9 cellular contexts compared by ENCODE assay signal in the genomic region with DNA sequence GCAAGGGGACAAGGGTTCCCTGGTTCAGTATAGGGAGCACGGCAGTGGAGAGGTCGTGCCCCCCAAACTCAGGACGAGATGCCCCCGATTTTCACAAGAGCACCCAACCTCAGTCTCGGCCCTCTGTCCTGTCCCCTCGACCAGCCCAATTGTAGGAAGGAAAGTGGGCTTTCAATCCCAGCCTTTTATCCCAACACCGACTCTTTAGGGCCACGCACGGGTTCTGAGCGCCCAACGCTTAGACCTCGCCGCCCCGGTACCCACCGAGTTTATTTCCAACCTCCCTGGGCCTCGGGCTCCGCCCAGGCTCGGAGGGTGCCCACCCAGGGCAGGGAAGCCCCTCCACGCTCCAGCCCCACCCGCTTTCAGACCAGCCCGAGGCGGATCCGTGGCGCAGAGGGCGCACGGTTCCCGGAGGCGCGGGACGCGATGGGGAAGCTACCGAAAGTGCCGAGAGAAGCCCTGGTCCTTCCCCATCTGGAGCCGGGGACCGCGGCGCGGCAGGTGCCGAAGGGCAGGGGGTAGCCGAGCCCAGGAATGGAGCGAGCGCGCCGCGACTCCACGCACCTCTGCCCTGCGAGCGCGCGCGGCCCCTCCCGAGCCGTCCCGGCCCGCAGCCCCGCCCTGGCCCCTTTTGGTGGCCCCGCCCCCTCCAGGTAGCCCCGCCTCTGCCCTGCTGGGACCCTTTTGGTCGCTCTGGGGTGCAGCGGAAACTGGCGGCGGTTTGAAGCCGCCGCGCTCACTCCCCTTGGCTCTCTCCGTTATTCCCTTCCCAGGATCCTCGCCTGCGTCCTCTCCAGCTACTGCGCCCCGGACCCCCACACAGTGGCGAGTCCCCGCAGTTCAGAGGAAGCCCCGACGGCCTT. TPM values are rescaled to one million over a fixed set of nuclear protein-coding genes. Genes with fewer than 3 reads are reported as not detected.
DNase-seq lines count a peak whose midpoint lies in the region; FAIRE-seq and TF ChIP-seq lines count a peak whose summit lies in the region.
"Had no signal": no experiment of that assay in that cellular context is flagged by ENCODE, and none has a peak within 500 bp of the region (broad histone marks: within the 10 kb centered on the region; RNA-seq: fewer than 3 reads in every experiment).

No MANE protein-coding gene starts in this region.

- peak; percentile 30 for FAIRE-seq in GM12892 (lab: Jason Lieb, UNC)

- DNase-seq in GM12892 (ENCODE audit: insufficient read length) (peak; percentile 67), HuH-7 (ENCODE audit: low spot score) (peak; percentile 51), germinal center (ENCODE audit: low spot score) (peak; percentile 86), T1000 (lab: John Stamatoyannopoulos, UW) (no peak), NK-92 (lab: John Stamatoyannopoulos, UW; ENCODE audit: unreplicated experiment) (no peak), H4 (ENCODE audit: low spot score) (no peak)
- DNase-seq in activated CD8-positive, alpha-beta memory T cell treated with anti-CD3 and anti-CD28 coated beads, Interleukin-2, amount 50 U/mL, for 48 hours, result peak; percentile 85
- peak; percentile 25 to 39 for DNase-seq in stimulated activated CD4-positive, alpha-beta T cell treated with anti-CD3 and anti-CD28 coated beads, Interleukin-15, amount 100 ng/mL, for 1 hour (ENCODE audit: low read depth in 1 of 2, low spot score in 1 of 2)

- no peak for TF ChIP-seq POLR2A in GM12892 (IDR thresholded peaks at IDR 0.05; ENCODE audit: low read depth, low read length)

RNA-seq across cellular contexts. Expression of gene GRID2IP, which starts 20.4 kb away (rescaled TPM):
- polyA plus RNA-seq in GM12892 (2012; ENCODE audit: missing spikeins), result not detected
- total RNA-seq in H4 (2014; rRNA removed; shearing (Covaris generic)), result not detected in 2 replicates
- total RNA-seq: LHCN-M2 had no signal

RNA-seq across cellular contexts. Expression of gene ZDHHC4, which starts 46.4 kb away (rescaled TPM):
- 27.8 TPM for polyA plus RNA-seq in GM12892 (2012; ENCODE audit: missing spikeins)
- 160 and 170 TPM in 2 replicates for total RNA-seq in H4 (2014; rRNA removed; shearing (Covaris generic))

RNA-seq across cellular contexts. Expression of gene KDELR2, which starts 46.9 kb away (rescaled TPM):
- 34.8 TPM for polyA plus RNA-seq in GM12892 (2012; ENCODE audit: missing spikeins)
- 458 and 494 TPM in 2 replicates for total RNA-seq in H4 (2014; rRNA removed; shearing (Covaris generic))

RNA-seq across cellular contexts. Expression of gene INTS15, which starts 59.0 kb away (rescaled TPM):
- 13.3 TPM for polyA plus RNA-seq in GM12892 (2012; ENCODE audit: missing spikeins)
- total RNA-seq in H4 (2014; rRNA removed; shearing (Covaris generic)), result 38.6 and 44.2 TPM in 2 replicates

Comparison
In these comparisons a context has a peak if more than half of its experiments do, and no peak if none do; other contexts are left out.
1. DNase-seq: peak in GM12892 (single experiment), HuH-7 (single experiment), activated CD8-positive, alpha-beta memory T cell treated with anti-CD3 and anti-CD28 coated beads, Interleukin-2, amount 50 U/mL, for 48 hours (single experiment), germinal center (single experiment) and stimulated activated CD4-positive, alpha-beta T cell treated with anti-CD3 and anti-CD28 coated beads, Interleukin-15, amount 100 ng/mL, for 1 hour (2 of 2); none in T1000 (single experiment), NK-92 (single experiment) and H4 (single experiment).